Comparison of ENCODE assay signal across 8 cellular contexts in the genomic region with DNA sequence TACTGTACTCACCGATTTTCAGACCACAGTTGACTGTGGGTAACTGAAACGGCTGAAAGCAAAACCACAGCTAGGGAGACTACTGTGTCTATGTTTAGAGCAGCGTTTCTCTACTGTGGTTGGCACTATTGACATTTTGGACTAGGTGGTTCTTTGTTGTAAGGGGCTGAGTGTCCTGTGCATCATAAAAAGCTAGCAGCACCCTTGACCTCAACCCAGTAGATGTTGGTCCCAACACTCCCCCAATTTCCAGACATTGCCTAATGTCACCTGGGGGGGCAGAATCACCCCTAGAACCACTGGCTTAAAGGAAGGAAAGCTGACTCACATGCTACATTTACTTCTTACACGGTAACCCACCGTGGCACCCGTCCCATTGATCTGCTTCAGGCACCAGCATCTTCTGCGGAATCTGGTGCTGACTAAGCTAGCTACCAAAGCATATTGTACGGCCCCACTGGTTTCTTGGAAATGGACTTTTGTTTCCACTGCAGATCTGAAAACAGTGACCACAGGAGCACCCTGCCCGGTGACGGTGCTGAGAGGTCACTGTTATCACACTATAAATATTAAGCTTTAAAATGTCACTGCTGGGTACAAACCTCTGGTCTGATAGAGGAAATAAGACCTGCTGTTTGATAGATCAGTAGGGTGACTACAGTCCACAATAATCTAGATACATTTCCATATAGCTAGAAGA.
DNase-seq lines count a peak whose midpoint lies in the region; ATAC-seq and TF ChIP-seq lines count a peak whose summit lies in the region.

No MANE protein-coding gene starts in this region.

- peak overlapping the region; percentile 43 for H3K4me3 ChIP-seq in CD4-positive, CD25-positive, alpha-beta regulatory T cell (ENCODE audit: low read depth, low read length)

- CTCF ChIA-PET in RWPE1 (lab: Yijun Ruan, JAX) = interaction anchor here (0.9 kb wide), 2 partner anchors 21 to 67 kb away, joined by 3 to 5 read pairs; no protein-coding TSS in a partner anchor

- no peak overlapping the region for H3K27ac Mint-ChIP-seq in CD4-positive, CD25-positive, alpha-beta regulatory T cell
- H3K27ac Mint-ChIP-seq in activated T-cell treated with anti-CD3 and anti-CD28 coated beads, Interleukin-2, amount 50 U/mL, for 24 hours = peak overlapping the region; percentile 76

- TF ChIP-seq CTCF in RWPE1 (conservative IDR thresholded peaks at IDR 0.05; ENCODE audit: low read depth) = no peak

- H3K4me3 Mint-ChIP-seq in CD4-positive, CD25-positive, alpha-beta regulatory T cell = peak overlapping the region in 3 of 4 donors; percentile 5 to 74 (median 32)
- peak overlapping the region; percentile 38 for H3K4me3 Mint-ChIP-seq in activated T-cell treated with anti-CD3 and anti-CD28 coated beads, Interleukin-2, amount 50 U/mL, for 24 hours

- in situ Hi-C loops in KBM-7 (cut with MboI; ENCODE audit: low pct_unique_long_range_greater_than_20kb, low sequenced_read_pairs) = no loop called here

- peaks cover 12% of the 10 kb centered on the region for H3K4me1 ChIP-seq in CD4-positive, CD25-positive, alpha-beta regulatory T cell (ENCODE audit: control insufficient read depth, insufficient read depth, low read length, poor library complexity, severe bottlenecking)

- H3K4me1 Mint-ChIP-seq in CD4-positive, CD25-positive, alpha-beta regulatory T cell = peaks cover 0 to 24% (median 16%) of the 10 kb centered on the region in 4 donors
- peaks cover 42% of the 10 kb centered on the region for H3K4me1 Mint-ChIP-seq in activated T-cell treated with anti-CD3 and anti-CD28 coated beads, Interleukin-2, amount 50 U/mL, for 24 hours (ENCODE audit: low read depth)

- POLR2A ChIA-PET in RWPE1 (lab: Yijun Ruan, JAX; ENCODE audit: low non-redundant PET) = no interaction called here

- peaks cover 5% of the 10 kb centered on the region for H3K27me3 ChIP-seq in CD4-positive, CD25-positive, alpha-beta regulatory T cell (ENCODE audit: control insufficient read depth, insufficient read depth, low read length)

- peak; percentile 59 to 74 for ATAC-seq in CD4-positive, CD25-positive, alpha-beta regulatory T cell (ENCODE audit: low read depth in 2 of 2)
- peak; percentile 87 for ATAC-seq in GM21447 (IDR thresholded peaks at IDR 0.05; ENCODE audit: unreplicated experiment)

- no peaks in the 10 kb centered on the region for H3K36me3 Mint-ChIP-seq in CD4-positive, CD25-positive, alpha-beta regulatory T cell
- H3K36me3 Mint-ChIP-seq in activated T-cell treated with anti-CD3 and anti-CD28 coated beads, Interleukin-2, amount 50 U/mL, for 24 hours (ENCODE audit: low read depth) = no peaks in the 10 kb centered on the region

- no peaks in the 10 kb centered on the region for H3K9me3 Mint-ChIP-seq in CD4-positive, CD25-positive, alpha-beta regulatory T cell
- H3K9me3 Mint-ChIP-seq in activated T-cell treated with anti-CD3 and anti-CD28 coated beads, Interleukin-2, amount 50 U/mL, for 24 hours = no peaks in the 10 kb centered on the region

- peaks cover 34% of the 10 kb centered on the region for H3K27me3 Mint-ChIP-seq in CD4-positive, CD25-positive, alpha-beta regulatory T cell
- H3K27me3 Mint-ChIP-seq in activated T-cell treated with anti-CD3 and anti-CD28 coated beads, Interleukin-2, amount 50 U/mL, for 24 hours = peaks cover 55% of the 10 kb centered on the region

- no peaks in the 10 kb centered on the region for H3K9me3 ChIP-seq in CD4-positive, CD25-positive, alpha-beta regulatory T cell (ENCODE audit: control insufficient read depth in 2 of 2, low read length in 2 of 2)

- H3K27ac ChIP-seq in CD4-positive, CD25-positive, alpha-beta regulatory T cell (ENCODE audit: insufficient read depth, low read length, poor library complexity, severe bottlenecking) = no peak overlapping the region
- H3K27ac ChIP-seq in RWPE1 = no peak overlapping the region

- peak in 1 of 3 donors; percentile 38 for DNase-seq in CD4-positive, CD25-positive, alpha-beta regulatory T cell
- DNase-seq in KBM-7 (peak; percentile 45), NCI-H1048 (lab: John Stamatoyannopoulos, UW) (no peak), DMS 273 treated with DMSO at 0.1 percent for 48 hours (lab: John Stamatoyannopoulos, UW) (no peak), RWPE1 (ENCODE audit: low spot score) (no peak)
- peak; percentile 64 for DNase-seq in activated T-cell treated with anti-CD3 and anti-CD28 coated beads, Interleukin-2, amount 50 U/mL, for 24 hours
- DNase-seq in stimulated activated CD8-positive, alpha-beta memory T cell treated with anti-CD3 and anti-CD28 coated beads, Interleukin-12 subunit alpha, Interleukin-12 subunit beta, amount 100 ng/mL, for 24 hours (ENCODE audit: extremely low read depth) = peak; percentile 24

- H3K36me3 ChIP-seq in CD4-positive, CD25-positive, alpha-beta regulatory T cell (ENCODE audit: control insufficient read depth, insufficient read depth, low read length) = no peaks in the 10 kb centered on the region

Comparison
In these comparisons a context has a peak if more than half of its experiments do, and no peak if none do; other contexts are left out.
1. DNase-seq: peak in KBM-7 (single experiment), activated T-cell treated with anti-CD3 and anti-CD28 coated beads, Interleukin-2, amount 50 U/mL, for 24 hours (single experiment) and stimulated activated CD8-positive, alpha-beta memory T cell treated with anti-CD3 and anti-CD28 coated beads, Interleukin-12 subunit alpha, Interleukin-12 subunit beta, amount 100 ng/mL, for 24 hours (single experiment); none in NCI-H1048 (single experiment), DMS 273 treated with DMSO at 0.1 percent for 48 hours (single experiment) and RWPE1 (single experiment).